In genomic region chr16:2778692-2778958, GRCh38 we compare ENCODE assay signal across 7 cellular contexts. TPM values are rescaled to one million over a fixed set of nuclear protein-coding genes. Genes with fewer than 3 reads are reported as not detected.
DNase-seq lines count a peak whose midpoint lies in the region; ATAC-seq and TF ChIP-seq lines count a peak whose summit lies in the region.
"Had no signal": no experiment of that assay in that cellular context is flagged by ENCODE, and none has a peak within 500 bp of the region (broad histone marks: within the 10 kb centered on the region; RNA-seq: fewer than 3 reads in every experiment).

No MANE protein-coding gene starts in this region.

- H3K36me3 ChIP-seq in Loucy (ENCODE audit: insufficient read depth, low read length): no peaks in the 10 kb centered on the region; the same call in 1 of the 2 replicates
- H3K36me3 ChIP-seq in skeletal muscle tissue (ENCODE audit: control insufficient read depth in 3 of 3, insufficient read depth in 3 of 3, low read length in 3 of 3): peaks cover 10 to 15% (median 14%) of the 10 kb centered on the region in 3 donors

- DNase-seq in coronary artery (ENCODE audit: low spot score) (no peak), NCI-H1694 treated with DMSO at 0.1 percent for 48 hours (lab: John Stamatoyannopoulos, UW) (no peak)
- DNase-seq: effector CD8-positive, alpha-beta T cell had no signal

- H3K9me3 ChIP-seq in Loucy (ENCODE audit: insufficient read depth, low read depth, low read length): no peaks in the 10 kb centered on the region
- H3K9me3 ChIP-seq in skeletal muscle tissue (ENCODE audit: control insufficient read depth in 3 of 3, low read length in 3 of 3): no peaks in the 10 kb centered on the region

- no peak for TF ChIP-seq CTCF in Loucy (conservative IDR thresholded peaks at IDR 0.05; ENCODE audit: low read length)
- TF ChIP-seq CTCF in coronary artery (IDR thresholded peaks at IDR 0.05): no peak

- H3F3A ChIP-seq in Loucy (ENCODE audit: low read depth): no peaks in the 10 kb centered on the region

- ATAC-seq in GM19324 (IDR thresholded peaks at IDR 0.05; ENCODE audit: low FRiP score, unreplicated experiment) (no peak), HG02678 (IDR thresholded peaks at IDR 0.05; ENCODE audit: unreplicated experiment) (no peak)

- H3K9me2 ChIP-seq in Loucy (replicated peaks; ENCODE audit: low read depth, low read length): no peaks in the 10 kb centered on the region

- no peaks in the 10 kb centered on the region for H4K20me1 ChIP-seq in Loucy (ENCODE audit: insufficient read depth, low read length, poor library complexity, severe bottlenecking)

- peak overlapping the region; percentile 98 for H3K9ac ChIP-seq in Loucy (ENCODE audit: low read depth, low read length, poor library complexity, severe bottlenecking)
- peak overlapping the region in 2 of 3 donors; percentile 100 for H3K9ac ChIP-seq in skeletal muscle tissue (ENCODE audit: low read depth in 1 of 3, low read length in 3 of 3)

- H3K27ac ChIP-seq in coronary artery (peak overlapping the region in 1 of 2 donors; percentile 98), skeletal muscle tissue (ENCODE audit: low read depth, low read length) (peak overlapping the region; percentile 100)

- peak overlapping the region; percentile 86 for H3K4me2 ChIP-seq in Loucy (ENCODE audit: low read depth, low read length, poor library complexity, severe bottlenecking)

- H3K79me2 ChIP-seq in Loucy (ENCODE audit: insufficient read depth, low read length): peaks cover 28% of the 10 kb centered on the region

- H3K27me3 ChIP-seq in Loucy (ENCODE audit: insufficient read depth, low read length, poor library complexity, severe bottlenecking) (no peaks in the 10 kb centered on the region), skeletal muscle tissue (ENCODE audit: control insufficient read depth in 3 of 3, insufficient read depth in 3 of 3, low read length in 3 of 3) (no peaks in the 10 kb centered on the region)

- H3K4me3 ChIP-seq in Loucy (ENCODE audit: low read length, poor library complexity, severe bottlenecking) (peak overlapping the region; percentile 93), coronary artery (peak overlapping the region; percentile 94), skeletal muscle tissue (ENCODE audit: low read length in 3 of 3) (peak overlapping the region; percentile 96 to 99 (median 98))

- peaks cover 10% of the 10 kb centered on the region for H3K4me1 ChIP-seq in Loucy (ENCODE audit: insufficient read depth, low read length, poor library complexity, severe bottlenecking)
- peaks cover 32 to 49% (median 37%) of the 10 kb centered on the region in 3 donors for H3K4me1 ChIP-seq in skeletal muscle tissue (ENCODE audit: control insufficient read depth in 3 of 3, insufficient read depth in 3 of 3, low read length in 3 of 3)

- no peak overlapping the region for H2AFZ ChIP-seq in Loucy (ENCODE audit: low read length)

RNA-seq across cellular contexts. Expression of gene ELOB, which starts 1.5 kb away (rescaled TPM):
- 178 TPM for total RNA-seq in skeletal muscle tissue

RNA-seq across cellular contexts. Expression of gene PRSS33, which starts 8.7 kb away (rescaled TPM):
- total RNA-seq in skeletal muscle tissue: not detected

RNA-seq across cellular contexts. Expression of gene PRSS41, which starts 19.6 kb away (rescaled TPM):
- not detected for total RNA-seq in skeletal muscle tissue

RNA-seq across cellular contexts. Expression of gene SRRM2, which starts 26.2 kb away (rescaled TPM):
- total RNA-seq in skeletal muscle tissue: 70.5 TPM

RNA-seq across cellular contexts. Expression of gene PRSS21, which starts 38.4 kb away (rescaled TPM):
- total RNA-seq in skeletal muscle tissue: not detected
